21 cellular contexts compared by ENCODE assay signal in the genomic region with DNA sequence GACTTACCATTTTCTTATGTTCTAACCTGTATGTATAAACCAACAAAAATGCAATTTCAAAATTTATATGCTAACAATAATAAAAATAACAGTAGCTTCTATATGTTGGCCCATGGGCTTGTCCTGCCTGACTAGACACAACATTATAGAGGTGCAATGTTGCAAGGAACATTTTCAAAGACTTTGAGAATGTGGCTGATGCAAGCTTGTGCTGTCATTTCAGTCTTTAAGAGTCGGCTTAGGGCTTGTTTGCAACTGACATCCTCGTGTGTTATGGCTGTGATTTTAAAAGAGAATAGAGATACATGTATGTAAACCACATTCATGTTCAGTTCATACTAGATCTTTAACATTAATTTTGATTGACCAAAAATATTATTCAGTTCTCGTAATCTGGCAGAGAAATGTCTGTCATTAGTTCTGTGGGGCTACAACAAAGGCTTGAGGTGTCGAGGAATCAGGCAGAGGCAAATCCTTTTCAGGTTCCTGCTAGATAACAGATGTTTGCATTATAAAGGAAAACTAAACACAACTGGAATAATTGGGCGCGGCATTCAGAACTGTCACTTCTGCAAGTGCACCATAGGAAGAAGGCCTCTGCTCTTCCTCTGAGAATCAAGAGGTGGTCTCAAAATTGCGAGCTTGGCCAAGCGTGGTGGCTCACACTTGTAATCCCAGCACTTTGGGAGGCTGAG. TPM values are rescaled to one million over a fixed set of nuclear protein-coding genes. Genes with fewer than 3 reads are reported as not detected.
DNase-seq lines count a peak whose midpoint lies in the region; ATAC-seq and TF ChIP-seq lines count a peak whose summit lies in the region.
"Had no signal": no experiment of that assay in that cellular context is flagged by ENCODE, and none has a peak within 500 bp of the region (broad histone marks: within the 10 kb centered on the region; RNA-seq: fewer than 3 reads in every experiment).

No MANE protein-coding gene starts in this region.

- no peak overlapping the region for H3K4me3 ChIP-seq in CD8-positive, alpha-beta T cell (ENCODE audit: low read depth, low read length)
- H3K4me3 ChIP-seq in Panc1 (ENCODE audit: low read depth in 2 of 2, low read length in 2 of 2), result no peak overlapping the region
- H3K4me3 ChIP-seq: heart right ventricle had no signal

- DNase-seq in CD8-positive, alpha-beta T cell, result no peak
- no peak for DNase-seq in Panc1 (ENCODE audit: low read depth, low spot score)
- no peak for DNase-seq in left colon
- DNase-seq in stimulated activated CD4-positive, alpha-beta T cell treated with anti-CD3 and anti-CD28 coated beads, Interleukin-12 subunit alpha, Interleukin-12 subunit beta, amount 100 ng/mL, for 4 hours, result no peak
- no peak for DNase-seq in HuH-7 (ENCODE audit: low spot score)
- no peak for DNase-seq in SHP77 (lab: John Stamatoyannopoulos, UW)
- DNase-seq: activated CD4-positive, alpha-beta T cell treated with anti-CD3 and anti-CD28 coated beads, Interleukin-2, amount 50 U/mL, for 48 hours; activated T-cell treated with anti-CD3 and anti-CD28 coated beads, Interleukin-2, amount 50 U/mL, for 48 hours; AML-193; amygdala; endodermal cell; heart right ventricle; NCI-H1105; NCI-H2171; stimulated activated CD4-positive, alpha-beta T cell treated with anti-CD3 and anti-CD28 coated beads, Interleukin-4, amount 100 ng/mL, for 4 hours had no signal

- H3K27ac ChIP-seq in 22Rv1, result peak overlapping the region; percentile 64
- H3K27ac ChIP-seq in CD8-positive, alpha-beta T cell (ENCODE audit: low read depth, low read length), result no peak overlapping the region
- H3K27ac ChIP-seq in Panc1 (ENCODE audit: low read length), result peak overlapping the region; percentile 91
- H3K27ac ChIP-seq: heart right ventricle had no signal

- no peaks in the 10 kb centered on the region for H3K9me3 ChIP-seq in CD8-positive, alpha-beta T cell (ENCODE audit: low read length)
- H3K9me3 ChIP-seq in Panc1 (ENCODE audit: control insufficient read depth, insufficient read depth, low read depth, low read length), result no peaks in the 10 kb centered on the region
- H3K9me3 ChIP-seq: heart right ventricle had no signal

- CTCF ChIA-PET in CD8-positive, alpha-beta T cell (lab: Charles Lee), result no interaction called here
- CTCF ChIA-PET in Panc1 (lab: Charles Lee), result no interaction called here

- in situ Hi-C loops in Panc1 (cut with HindIII; ENCODE audit: low pct_unique_long_range_greater_than_20kb, low sequenced_read_pairs), result no loop called here

- TF ChIP-seq CTCF in 22Rv1 (IDR thresholded peaks at IDR 0.05) (no peak), Panc1 (IDR thresholded peaks at IDR 0.05) (no peak)
- TF ChIP-seq CTCF in CD8-positive, alpha-beta T cell (IDR thresholded peaks at IDR 0.05), result no peak

- H3K36me3 Mint-ChIP-seq in CD8-positive, alpha-beta T cell, result peaks cover 3% of the 10 kb centered on the region

- no TSS peak for BruUV-seq in Panc1 (replicated peaks; lab: Mats Ljungman, UMichigan)

- H3K4me1 ChIP-seq in CD8-positive, alpha-beta T cell (ENCODE audit: insufficient read depth, low read length), result peaks cover 42% of the 10 kb centered on the region
- H3K4me1 ChIP-seq in Panc1 (ENCODE audit: control insufficient read depth, insufficient read depth, low read length), result peaks cover 13% of the 10 kb centered on the region

- POLR2A ChIA-PET in CD8-positive, alpha-beta T cell (lab: Charles Lee), result interaction anchor here (0.7 to 1.0 kb wide), 2 partner anchors 10 to 18 kb away, joined by 3 read pairs; no protein-coding TSS in a partner anchor
- POLR2A ChIA-PET in Panc1 (lab: Charles Lee), result interaction anchor here (0.6 kb wide), 1 partner anchor 182 kb away, joined by 3 read pairs; no protein-coding TSS in a partner anchor

- no peaks in the 10 kb centered on the region for H3K27me3 Mint-ChIP-seq in CD8-positive, alpha-beta T cell (ENCODE audit: low read depth)

- peaks cover 4% of the 10 kb centered on the region for H3K9me3 Mint-ChIP-seq in CD8-positive, alpha-beta T cell
- H3K9me3 Mint-ChIP-seq: HFFc6 had no signal

- H3K4me1 Mint-ChIP-seq in CD8-positive, alpha-beta T cell (ENCODE audit: low read depth), result peaks cover 66% of the 10 kb centered on the region

- intact Hi-C loops in CD8-positive, alpha-beta T cell (cut with DNase I, micrococcal nuclease), result loop anchor here in 1 of 2 experiments (5.0 kb wide), 1 partner anchor 39 kb away; no protein-coding TSS in a partner anchor
- intact Hi-C loops in Panc1 (cut with micrococcal nuclease; ENCODE audit: unreplicated experiment), result loop anchor here (10.0 kb wide), 1 partner anchor 107 kb away; no protein-coding TSS in a partner anchor
- intact Hi-C loops in left colon (cut with DNase I, micrococcal nuclease), result no loop called here

- no peak for ATAC-seq in CD8-positive, alpha-beta T cell
- ATAC-seq in Panc1 (0 out of 2 replicates have a peak, but pooled peaks have one; percentile 14), left colon (peak; percentile 62), HG02870 (IDR thresholded peaks at IDR 0.05; ENCODE audit: unreplicated experiment) (no peak)
- ATAC-seq: natural killer cell treated with Interleukin-12 subunit alpha and Interleukin-12 subunit beta and Interleukin-15 and Interleukin-18, amount 100 ng/mL, for 72 hours had no signal

- peak overlapping the region; percentile 27 for H3K27ac Mint-ChIP-seq in CD8-positive, alpha-beta T cell
- H3K27ac Mint-ChIP-seq: endodermal cell, HFFc6 had no signal

- H3K4me3 Mint-ChIP-seq in CD8-positive, alpha-beta T cell, result no peak overlapping the region
- H3K4me3 Mint-ChIP-seq: endodermal cell; HFFc6; natural killer cell treated with Interleukin-12 subunit alpha and Interleukin-12 subunit beta and Interleukin-15 and Interleukin-18, amount 100 ng/mL, for 72 hours had no signal

- H3K27me3 ChIP-seq in CD8-positive, alpha-beta T cell (ENCODE audit: insufficient read depth, low read length), result no peaks in the 10 kb centered on the region
- H3K27me3 ChIP-seq in Panc1 (ENCODE audit: control insufficient read depth, insufficient read depth, low read length), result no peaks in the 10 kb centered on the region

- H3K36me3 ChIP-seq in CD8-positive, alpha-beta T cell (ENCODE audit: insufficient read depth, low read length), result no peaks in the 10 kb centered on the region
- H3K36me3 ChIP-seq in Panc1 (ENCODE audit: control insufficient read depth, insufficient read depth, low read length), result no peaks in the 10 kb centered on the region
- H3K36me3 ChIP-seq: heart right ventricle had no signal

RNA-seq across cellular contexts. Expression of a gene that starts 13.1 kb away (rescaled TPM):
- 1,000 to 10,000 TPM; 2,374 to 2,465 TPM for total RNA-seq in CD8-positive, alpha-beta T cell
- total RNA-seq in Panc1 (2021; ENCODE audit: unreplicated experiment), result 2,928 TPM
- polyA plus RNA-seq in Panc1 (2012; ENCODE audit: insufficient read length), result 5,442 TPM
- total RNA-seq in left colon, result 1,000 to 10,000 TPM; 4,840 to 5,007 TPM

RNA-seq across cellular contexts. Expression of a gene that starts 56.4 kb away (rescaled TPM):
- not detected for total RNA-seq in CD8-positive, alpha-beta T cell
- total RNA-seq in Panc1 (2021; ENCODE audit: unreplicated experiment), result not detected
- not detected for polyA plus RNA-seq in Panc1 (2012; ENCODE audit: insufficient read length)
- under 1 TPM; 0.09 to 0.17 TPM for total RNA-seq in left colon
- total RNA-seq: chondrocyte; endodermal cell; HFFc6; mammary epithelial cell; natural killer cell treated with Interleukin-12 subunit alpha and Interleukin-12 subunit beta and Interleukin-15 and Interleukin-18, amount 100 ng/mL, for 72 hours had no signal
- polyA plus RNA-seq: heart right ventricle, mammary epithelial cell had no signal

Comparison
In these comparisons a context has a peak if more than half of its experiments do, and no peak if none do; other contexts are left out.
1. ATAC-seq: peak in Panc1 (single experiment) and left colon (single experiment); none in CD8-positive, alpha-beta T cell (single experiment) and HG02870 (single experiment).